In genomic region chr3:39346785-39347585, GRCh38 we compare ENCODE assay signal across 13 cellular contexts. TPM values are rescaled to one million over a fixed set of nuclear protein-coding genes. Genes with fewer than 3 reads are reported as not detected.
DNase-seq lines count a peak whose midpoint lies in the region; ATAC-seq, FAIRE-seq and TF ChIP-seq lines count a peak whose summit lies in the region.
"Had no signal": no experiment of that assay in that cellular context is flagged by ENCODE, and none has a peak within 500 bp of the region (broad histone marks: within the 10 kb centered on the region; RNA-seq: fewer than 3 reads in every experiment).

No MANE protein-coding gene starts in this region.

- TF ChIP-seq RAD21 in K562 (CRISPR knock-in tag; conservative IDR thresholded peaks at IDR 0.05 in 1 of 2, IDR thresholded peaks at IDR 0.05 in 1 of 2): no peak

- no peaks in the 10 kb centered on the region for H3K9me3 ChIP-seq in K562 (replicated peaks; ENCODE audit: control insufficient read depth, insufficient read depth, low read depth, low read length)
- H3K9me3 ChIP-seq: uterus had no signal

- H3K27me3 Mint-ChIP-seq in glutamatergic neuron (ENCODE audit: unreplicated experiment): no peaks in the 10 kb centered on the region

- no peak for TF ChIP-seq POLR2A in K562 (conservative IDR thresholded peaks at IDR 0.05)

- no peak overlapping the region for H3K9ac ChIP-seq in K562 (ENCODE audit: insufficient read depth in 1 of 2, low read depth in 2 of 2, low read length in 2 of 2)

- no peak overlapping the region for H3K4me3 ChIP-seq in K562
- H3K4me3 ChIP-seq: uterus had no signal

- peaks cover 0 to 28% of the 10 kb centered on the region in 2 experiments; a peak in 3 of 5 replicates for H3K4me1 ChIP-seq in K562 (replicated peaks in 1 of 2; ENCODE audit: control insufficient read depth in 2 of 2, insufficient read depth in 2 of 2, low read length in 2 of 2)
- H3K4me1 ChIP-seq: uterus had no signal

- FAIRE-seq in GM18507 (lab: Jason Lieb, UNC): peak; percentile 82
- no peak for FAIRE-seq in K562 (lab: Jason Lieb, UNC)

- BruUV-seq in K562 (replicated peaks; lab: Mats Ljungman, UMichigan): no TSS peak

- H3K79me2 ChIP-seq in K562 (ENCODE audit: control insufficient read depth, insufficient read depth, low read length): no peaks in the 10 kb centered on the region

- no peak overlapping the region for H2AFZ ChIP-seq in K562 (ENCODE audit: low read depth, low read length)

- WGBS in K562 (ENCODE audit: insufficient coverage, low coverage, missing lambda C conversion rate): 0% methylated on average over 2 of the region's 2 CpGs

- H3K36me3 Mint-ChIP-seq in glutamatergic neuron (ENCODE audit: unreplicated experiment): no peaks in the 10 kb centered on the region

- peak overlapping the region; percentile 22; the same call in 1 of the 2 replicates for H3K4me2 ChIP-seq in K562 (ENCODE audit: insufficient read depth, low read length)

- peak; percentile 64; the same call in 1 of the 2 replicates for TF ChIP-seq EP300 in K562 (IDR thresholded peaks at IDR 0.05; ENCODE audit: low read length)

- H3K27me3 ChIP-seq in K562 (ENCODE audit: control insufficient read depth in 2 of 2, insufficient read depth in 2 of 2, low read length in 2 of 2): no peaks in the 10 kb centered on the region; a peak in 1 of 5 replicates
- H3K27me3 ChIP-seq: uterus had no signal

- H3K9me3 Mint-ChIP-seq in glutamatergic neuron (ENCODE audit: unreplicated experiment): no peaks in the 10 kb centered on the region

- H3K36me3 ChIP-seq in K562 (ENCODE audit: control insufficient read depth, insufficient read depth, low read length): no peaks in the 10 kb centered on the region
- H3K36me3 ChIP-seq: uterus had no signal

- POLR2A ChIA-PET in K562 (lab: Yijun Ruan, JAX): interaction anchor here (0.7 to 1.8 kb wide), 4 partner anchors 10 to 40 kb away, joined by 3 to 5 read pairs (median 5); no protein-coding TSS in a partner anchor

- in situ Hi-C loops in K562 (cut with MboI): no loop called here

- intact Hi-C loops in K562 (cut with micrococcal nuclease): no loop called here

- DNase-seq in GM18507 (ENCODE audit: extremely low spot score, insufficient read length, low read depth) (no peak), K562 (ENCODE audit: extremely low read depth in 1 of 4, low spot score in 3 of 4) (peak in 3 of 4 experiments; percentile 17 to 79 (median 60)), glomerular visceral epithelial cell (ENCODE audit: extremely low spot score) (no peak), NCI-H146 (lab: John Stamatoyannopoulos, UW) (no peak), DMS79 (lab: John Stamatoyannopoulos, UW) (no peak), glutamatergic neuron (no peak)
- DNase-seq: anterior cingulate cortex, NCI-H2081 treated with DMSO at 0.1 percent for 48 hours, SW 1271, uterus had no signal

- H3K9me1 ChIP-seq in K562 (ENCODE audit: control insufficient read depth, insufficient read depth, low read length): no peaks in the 10 kb centered on the region

- 0 out of 3 replicates have a peak overlapping the region, but pooled peaks have one; percentile 24 for H3K27ac ChIP-seq in K562 (ENCODE audit: extremely low read depth, low read depth, low read length)
- H3K27ac ChIP-seq: uterus had no signal

- CTCF ChIA-PET in K562 (lab: Yijun Ruan, JAX; ENCODE audit: low intra/inter-chr PET ratio): no interaction called here

- no peak overlapping the region for H3K4me3 Mint-ChIP-seq in glutamatergic neuron (ENCODE audit: unreplicated experiment)

- ATAC-seq in GM21447 (IDR thresholded peaks at IDR 0.05; ENCODE audit: unreplicated experiment) (peak; percentile 89), HG03196 (IDR thresholded peaks at IDR 0.05; ENCODE audit: unreplicated experiment) (peak; percentile 80), K562 (peak; percentile 90)

- no peak for TF ChIP-seq CTCF in K562 (IDR thresholded peaks at IDR 0.05 in 2 of 3, conservative IDR thresholded peaks at IDR 0.05 in 1 of 3; ENCODE audit: insufficient read depth in 2 of 3, low read depth in 1 of 3, low read length in 3 of 3)
- TF ChIP-seq CTCF in glutamatergic neuron (IDR thresholded peaks at IDR 0.05; ENCODE audit: partially characterized antibody, unreplicated experiment): no peak

- no peaks in the 10 kb centered on the region for H4K20me1 ChIP-seq in K562 (replicated peaks; ENCODE audit: control insufficient read depth, insufficient read depth, low read length)

- no peaks in the 10 kb centered on the region for H3K4me1 Mint-ChIP-seq in glutamatergic neuron (ENCODE audit: low read depth, unreplicated experiment)

- H3K27ac Mint-ChIP-seq in glutamatergic neuron (ENCODE audit: unreplicated experiment): no peak overlapping the region

TF ChIP-seq in K562, 482 proteins besides CTCF, POLR2A, EP300 and RAD21 (continues in another document):
- no peak for TF ChIP-seq JUND (IDR thresholded peaks at IDR 0.05; ENCODE audit: borderline replicate concordance, low read depth, low read length)
- TF ChIP-seq JUND (tag; IDR thresholded peaks at IDR 0.05; ENCODE audit: borderline replicate concordance, low read depth, low read length): 0 out of 3 replicates have a peak, but pooled peaks have one; percentile 55
- TF ChIP-seq SMAD4 (CRISPR knock-in tag; conservative IDR thresholded peaks at IDR 0.05): peak; percentile 92

RNA-seq across cellular contexts. Expression of gene CCR8, which starts 17.5 kb away (rescaled TPM):
- not detected in 2 replicates for total RNA-seq in K562 (2011; cell fraction: chromatin; rRNA removed; ENCODE audit: low replicate concordance)
- total RNA-seq in K562 (2011; cell fraction: nucleolus; rRNA removed): not detected in 2 replicates
- not detected in 2 replicates for total RNA-seq in K562 (2011; cell fraction: nucleoplasm; rRNA removed)
- total RNA-seq in K562 (2014; rRNA removed): not detected in 2 replicates
- not detected in 2 replicates for total RNA-seq in K562 (2014; rRNA removed; fragmentation: Illumina TruSeq; extraction: Trizol)
- total RNA-seq in K562 (2015; rRNA removed; fragmentation: Illumina TruSeq; extraction: Trizol): not detected in 2 replicates
- total RNA-seq in K562 (2021): not detected in 2 replicates
- polyA plus RNA-seq in K562 (2011; rRNA removed): not detected in 2 replicates
- 0.04 TPM in 1 of 2 replicates, not detected in the other for polyA plus RNA-seq in K562 (2011; cell fraction: cytosol; rRNA removed)
- polyA plus RNA-seq in K562 (2011; cell fraction: nucleus; rRNA removed): not detected in 2 replicates
- 0.09 TPM in 1 of 2 replicates, not detected in the other for polyA plus RNA-seq in K562 (2012)
- polyA plus RNA-seq in K562 (2014; fragmentation: Illumina TruSeq; extraction: Trizol): not detected in 2 replicates
- not detected for polyA plus RNA-seq in K562 (2014; fragmentation: Nextera tagmentation; extraction: Ambion mirVana)
- polyA plus RNA-seq in K562 (2014; rRNA removed): not detected in 2 replicates
- polyA minus RNA-seq in K562 (2011; rRNA and poly(A)+ RNA removed): not detected in 2 replicates
- not detected in 2 replicates for polyA minus RNA-seq in K562 (2011; cell fraction: cytosol; rRNA and poly(A)+ RNA removed)
- polyA minus RNA-seq in K562 (2011; cell fraction: nucleus; rRNA and poly(A)+ RNA removed): not detected in 2 replicates
- total RNA-seq in glutamatergic neuron (ENCODE audit: unreplicated experiment): not detected
- total RNA-seq: fibroblast of lung, uterus had no signal
- polyA plus RNA-seq: fibroblast of lung had no signal

RNA-seq across cellular contexts. Expression of gene SLC25A38, which starts 36.2 kb away (rescaled TPM):
- 16.1 and 20.6 TPM in 2 replicates for total RNA-seq in K562 (2011; cell fraction: chromatin; rRNA removed; ENCODE audit: low replicate concordance)
- total RNA-seq in K562 (2011; cell fraction: nucleolus; rRNA removed): 19.9 and 21.8 TPM in 2 replicates
- total RNA-seq in K562 (2011; cell fraction: nucleoplasm; rRNA removed): 17.0 and 18.6 TPM in 2 replicates
- 26.9 and 33.1 TPM in 2 replicates for total RNA-seq in K562 (2014; rRNA removed)
- total RNA-seq in K562 (2014; rRNA removed; fragmentation: Illumina TruSeq; extraction: Trizol): 26.6 and 28.6 TPM in 2 replicates
- 30.6 and 31.8 TPM in 2 replicates for total RNA-seq in K562 (2015; rRNA removed; fragmentation: Illumina TruSeq; extraction: Trizol)
- total RNA-seq in K562 (2021): 37.5 and 39.5 TPM in 2 replicates
- polyA plus RNA-seq in K562 (2011; rRNA removed): 50.9 and 51.1 TPM in 2 replicates
- polyA plus RNA-seq in K562 (2011; cell fraction: cytosol; rRNA removed): 49.2 and 60.7 TPM in 2 replicates
- polyA plus RNA-seq in K562 (2011; cell fraction: nucleus; rRNA removed): 56.5 and 63.0 TPM in 2 replicates
- polyA plus RNA-seq in K562 (2012): 33.9 and 36.0 TPM in 2 replicates
- 38.3 and 39.1 TPM in 2 replicates for polyA plus RNA-seq in K562 (2014; fragmentation: Illumina TruSeq; extraction: Trizol)
- 10 to 100 TPM; 13.5 to 16.5 TPM for polyA plus RNA-seq in K562 (2014; fragmentation: Nextera tagmentation; extraction: Ambion mirVana)
- 44.0 and 48.2 TPM in 2 replicates for polyA plus RNA-seq in K562 (2014; rRNA removed)
- 38.9 and 43.8 TPM in 2 replicates for polyA minus RNA-seq in K562 (2011; rRNA and poly(A)+ RNA removed)
- 23.8 and 29.4 TPM in 2 replicates for polyA minus RNA-seq in K562 (2011; cell fraction: cytosol; rRNA and poly(A)+ RNA removed)
- polyA minus RNA-seq in K562 (2011; cell fraction: nucleus; rRNA and poly(A)+ RNA removed): 11.4 and 19.7 TPM in 2 replicates
- total RNA-seq in glutamatergic neuron (ENCODE audit: unreplicated experiment): 21.1 TPM

RNA-seq across cellular contexts. Expression of gene RPSA, which starts 59.5 kb away (rescaled TPM):
- total RNA-seq in K562 (2011; cell fraction: chromatin; rRNA removed; ENCODE audit: low replicate concordance): 667 and 738 TPM in 2 replicates
- total RNA-seq in K562 (2011; cell fraction: nucleolus; rRNA removed): 932 and 1,080 TPM in 2 replicates
- total RNA-seq in K562 (2011; cell fraction: nucleoplasm; rRNA removed): 1,386 and 2,499 TPM in 2 replicates
- 2,954 and 3,368 TPM in 2 replicates for total RNA-seq in K562 (2014; rRNA removed)
- 2,627 and 2,725 TPM in 2 replicates for total RNA-seq in K562 (2014; rRNA removed; fragmentation: Illumina TruSeq; extraction: Trizol)
- 2,157 and 2,290 TPM in 2 replicates for total RNA-seq in K562 (2015; rRNA removed; fragmentation: Illumina TruSeq; extraction: Trizol)
- 2,714 and 2,919 TPM in 2 replicates for total RNA-seq in K562 (2021)
- 4,272 and 5,659 TPM in 2 replicates for polyA plus RNA-seq in K562 (2011; rRNA removed)
- polyA plus RNA-seq in K562 (2011; cell fraction: cytosol; rRNA removed): 6,070 and 7,346 TPM in 2 replicates
- 1,863 and 2,598 TPM in 2 replicates for polyA plus RNA-seq in K562 (2011; cell fraction: nucleus; rRNA removed)
- 2,505 and 3,684 TPM in 2 replicates for polyA plus RNA-seq in K562 (2012)
- 3,113 and 3,517 TPM in 2 replicates for polyA plus RNA-seq in K562 (2014; fragmentation: Illumina TruSeq; extraction: Trizol)
- 1,000 to 10,000 TPM; 2,672 to 2,730 TPM for polyA plus RNA-seq in K562 (2014; fragmentation: Nextera tagmentation; extraction: Ambion mirVana)
- polyA plus RNA-seq in K562 (2014; rRNA removed): 3,291 and 3,996 TPM in 2 replicates
- polyA minus RNA-seq in K562 (2011; rRNA and poly(A)+ RNA removed): 2,013 and 2,369 TPM in 2 replicates
- polyA minus RNA-seq in K562 (2011; cell fraction: cytosol; rRNA and poly(A)+ RNA removed): 890 and 971 TPM in 2 replicates
- polyA minus RNA-seq in K562 (2011; cell fraction: nucleus; rRNA and poly(A)+ RNA removed): 389 and 699 TPM in 2 replicates
- total RNA-seq in glutamatergic neuron (ENCODE audit: unreplicated experiment): 716 TPM

Comparison
In these comparisons a context has a peak if more than half of its experiments do, and no peak if none do; other contexts are left out.
1. DNase-seq: peak in K562 (3 of 4); none in GM18507 (single experiment), glomerular visceral epithelial cell (single experiment), NCI-H146 (single experiment), DMS79 (single experiment) and glutamatergic neuron (single experiment).
2. Peak in every context shown above with its lines, with median percentiles within 50 percentile points of each other: ATAC-seq.